22 cellular contexts compared by ENCODE assay signal in genomic region chr7:57789130-57789529, GRCh38.
"Had no signal": no experiment of that assay in that cellular context is flagged by ENCODE, and none has a peak within 500 bp of the region (broad histone marks: within the 10 kb centered on the region; RNA-seq: fewer than 3 reads in every experiment).

No MANE protein-coding gene starts in this region.

- H3K9me3 ChIP-seq: esophagus muscularis mucosa, right lobe of liver, thoracic aorta had no signal

- H3K27me3 ChIP-seq: esophagus muscularis mucosa, foreskin keratinocyte, gastroesophageal sphincter, heart left ventricle, hepatocyte, neural progenitor cell, right lobe of liver, tibial nerve, upper lobe of left lung had no signal

- H3K27ac ChIP-seq: esophagus muscularis mucosa, foreskin keratinocyte, gastroesophageal sphincter, heart left ventricle, hepatocyte, neural progenitor cell, parathyroid adenoma, right lobe of liver, thoracic aorta, tibial nerve, upper lobe of left lung had no signal

- H3K36me3 ChIP-seq: esophagus muscularis mucosa, gastroesophageal sphincter, heart left ventricle, neural progenitor cell, right lobe of liver, thoracic aorta, tibial nerve, upper lobe of left lung had no signal

- H3K4me3 ChIP-seq: esophagus muscularis mucosa, gastroesophageal sphincter, heart left ventricle, hepatocyte, neural progenitor cell, right lobe of liver, thoracic aorta, tibial nerve, upper lobe of left lung had no signal

- DNase-seq: dermis blood vessel endothelial cell; effector memory CD4-positive, alpha-beta T cell; foreskin keratinocyte; heart left ventricle; kidney; mesendoderm; midbrain; naive thymus-derived CD4-positive, alpha-beta T cell; right lobe of liver; small intestine; stimulated activated CD4-positive, alpha-beta T cell treated with anti-CD3 and anti-CD28 coated beads, Interleukin-15, amount 100 ng/mL, for 24 hours; stimulated activated CD4-positive, alpha-beta T cell treated with anti-CD3 and anti-CD28 coated beads, Interleukin-2, amount 100 ng/mL, for 48 hours; stimulated activated naive B cell treated with anti-CD40 and anti-IgM and Interleukin-4, amounts not matched to agents 10 μg/mL and 1 μg/mL and 100 μg/mL, for 72 hours; upper lobe of left lung had no signal

- ATAC-seq: foreskin keratinocyte; gastroesophageal sphincter; heart left ventricle; left lobe of liver; naive thymus-derived CD4-positive, alpha-beta T cell; right lobe of liver; stimulated activated naive B cell treated with anti-CD40 and anti-IgM and Interleukin-4, amounts not matched to agents 10 μg/mL and 1 μg/mL and 100 μg/mL, for 72 hours had no signal
